In genomic region chr17:9241371-9241712, GRCh38 we compare ENCODE assay signal across 9 cellular contexts.
DNase-seq lines count a peak whose midpoint lies in the region; ATAC-seq, FAIRE-seq and TF ChIP-seq lines count a peak whose summit lies in the region.
"Had no signal": no experiment of that assay in that cellular context is flagged by ENCODE, and none has a peak within 500 bp of the region (broad histone marks: within the 10 kb centered on the region; RNA-seq: fewer than 3 reads in every experiment).

No MANE protein-coding gene starts in this region.

- intact Hi-C loops in HepG2 (cut with micrococcal nuclease; ENCODE audit: unreplicated experiment): no loop called here

- peaks cover 7% of the 10 kb centered on the region for H3K36me3 Mint-ChIP-seq in central memory CD8-positive, alpha-beta T cell (ENCODE audit: insufficient read depth)

- CTCF ChIA-PET in HepG2 (lab: Yijun Ruan, JAX; ENCODE audit: low intra/inter-chr PET ratio, low total read pairs): no interaction called here

- H3K27me3 ChIP-seq in H7 (ENCODE audit: control insufficient read depth, insufficient read depth, low read length): peaks cover 3% of the 10 kb centered on the region
- no peaks in the 10 kb centered on the region; a peak in 1 of 5 replicates for H3K27me3 ChIP-seq in HepG2 (ENCODE audit: control insufficient read depth in 1 of 2, insufficient read depth in 2 of 2, low read length in 2 of 2)
- no peaks in the 10 kb centered on the region for H3K27me3 ChIP-seq in smooth muscle cell (ENCODE audit: low read depth)

- H3K9me3 ChIP-seq in HepG2 (ENCODE audit: low read length) (no peaks in the 10 kb centered on the region), smooth muscle cell (replicated peaks; ENCODE audit: low read depth) (no peaks in the 10 kb centered on the region)

- H3K4me3 ChIP-seq in H7 (ENCODE audit: insufficient read depth, low read depth, low read length) (no peak overlapping the region), HepG2 (replicated peaks in 1 of 3; ENCODE audit: insufficient read depth in 1 of 3, low read depth in 2 of 3, low read length in 3 of 3) (peak overlapping the region in 1 of 3 experiments; percentile 26; a peak in 1 of 6 replicates), smooth muscle cell (no peak overlapping the region)

- H3K79me2 ChIP-seq in HepG2 (ENCODE audit: insufficient read depth, low read length): no peaks in the 10 kb centered on the region
- H3K79me2 ChIP-seq in smooth muscle cell (ENCODE audit: low read depth): no peaks in the 10 kb centered on the region

- no peaks in the 10 kb centered on the region for H3K9me3 Mint-ChIP-seq in central memory CD8-positive, alpha-beta T cell

- WGBS in HepG2 (ENCODE audit: low lambda C conversion rate): 54% methylated on average over 10 of the region's 10 CpGs
- 80% methylated on average over 10 of the region's 10 CpGs for WGBS in smooth muscle cell (ENCODE audit: low lambda C conversion rate)

- FAIRE-seq in HepG2 (lab: Jason Lieb, UNC): no peak

- no peak for TF ChIP-seq POLR2A in HepG2 (IDR thresholded peaks at IDR 0.05; ENCODE audit: insufficient read depth in 1 of 2, low read depth in 2 of 2, low read length in 2 of 2)

- TF ChIP-seq RAD21 in HepG2 (CRISPR knock-in tag; IDR thresholded peaks at IDR 0.05): no peak

- TF ChIP-seq CTCF in HepG2 (CRISPR knock-in tag; IDR thresholded peaks at IDR 0.05) (no peak), smooth muscle cell (IDR thresholded peaks at IDR 0.05; ENCODE audit: borderline replicate concordance, insufficient read depth, poor library complexity, severe bottlenecking) (no peak)

- no peak for ATAC-seq in central memory CD8-positive, alpha-beta T cell (replicated peaks; ENCODE audit: extremely low read depth, poor library complexity, severe bottlenecking)
- ATAC-seq in HepG2: peak; percentile 26

- no peak overlapping the region for H3K27ac Mint-ChIP-seq in central memory CD8-positive, alpha-beta T cell (ENCODE audit: low read depth)

- H3K4me3 Mint-ChIP-seq in central memory CD8-positive, alpha-beta T cell: peak overlapping the region; percentile 73

- H3K9ac ChIP-seq in HepG2 (ENCODE audit: insufficient read depth, low read depth, low read length) (peak overlapping the region; percentile 58; the same call in 1 of the 2 replicates), smooth muscle cell (ENCODE audit: low read depth) (no peak overlapping the region)

- no peaks in the 10 kb centered on the region for H3K27me3 Mint-ChIP-seq in central memory CD8-positive, alpha-beta T cell

- H3K27ac ChIP-seq in HepG2 (ENCODE audit: extremely low read length, insufficient read depth, low read length) (no peak overlapping the region), smooth muscle cell (ENCODE audit: low read depth) (peak overlapping the region; percentile 79)
- H3K27ac ChIP-seq: SK-N-MC had no signal

- H3K4me2 ChIP-seq in HepG2 (ENCODE audit: low read depth, low read length): peak overlapping the region; percentile 54
- H3K4me2 ChIP-seq in smooth muscle cell: no peak overlapping the region

- H2AFZ ChIP-seq in HepG2 (ENCODE audit: low read length): no peak overlapping the region
- H2AFZ ChIP-seq in smooth muscle cell (ENCODE audit: low read depth): no peak overlapping the region

- DNase-seq in H7 (peak; percentile 72), HepG2 (ENCODE audit: low spot score) (no peak), smooth muscle cell (lab: John Stamatoyannopoulos, UW; ENCODE audit: unreplicated experiment) (no peak), SHP77 treated with DMSO at 0.1 percent for 48 hours (lab: John Stamatoyannopoulos, UW) (no peak), activated gamma-delta T cell treated with Interleukin-2 at 50 U/mL for 16 hours (no peak), T-helper 1 cell (no peak)
- DNase-seq in central memory CD8-positive, alpha-beta T cell (ENCODE audit: low spot score in 2 of 2): no peak
- DNase-seq in stimulated activated naive CD4-positive, alpha-beta T cell (lab: John Stamatoyannopoulos, UW): no peak

- in situ Hi-C loops in HepG2 (cut with HindIII; ENCODE audit: extremely low pct_ligation_motif_present, low pct_unique_long_range_greater_than_20kb): no loop called here

- H3K4me1 Mint-ChIP-seq in central memory CD8-positive, alpha-beta T cell: peaks cover 11% of the 10 kb centered on the region

- H3K4me1 ChIP-seq in HepG2 (ENCODE audit: insufficient read depth, low read length): peaks cover 48% of the 10 kb centered on the region
- H3K4me1 ChIP-seq in smooth muscle cell (ENCODE audit: low read depth): peaks cover 3% of the 10 kb centered on the region

- no peak for TF ChIP-seq EP300 in HepG2 (IDR thresholded peaks at IDR 0.05; ENCODE audit: low read depth in 2 of 2, low read length in 2 of 2)
- no peak for TF ChIP-seq EP300 in HepG2 (CRISPR knock-in tag; IDR thresholded peaks at IDR 0.05; ENCODE audit: borderline replicate concordance)

- H3K36me3 ChIP-seq in H7 (replicated peaks; ENCODE audit: control insufficient read depth, insufficient read depth, low read length) (no peaks in the 10 kb centered on the region), HepG2 (replicated peaks in 1 of 2; ENCODE audit: control insufficient read depth in 1 of 2, insufficient read depth in 2 of 2, low read length in 2 of 2) (no peaks in the 10 kb centered on the region), smooth muscle cell (ENCODE audit: low read depth) (no peaks in the 10 kb centered on the region)

- POLR2A ChIA-PET in HepG2 (lab: Yijun Ruan, JAX): no interaction called here

- H4K20me1 ChIP-seq in HepG2 (ENCODE audit: insufficient read depth, low read length) (no peaks in the 10 kb centered on the region), smooth muscle cell (ENCODE audit: low read depth) (no peaks in the 10 kb centered on the region)

- H3F3A ChIP-seq in smooth muscle cell (ENCODE audit: low read depth): no peaks in the 10 kb centered on the region

- BruUV-seq in HepG2 (replicated peaks; lab: Mats Ljungman, UMichigan): no TSS peak

TF ChIP-seq in HepG2, 621 proteins besides CTCF, POLR2A, EP300 and RAD21:
- TF ChIP-seq, protein P1, sequence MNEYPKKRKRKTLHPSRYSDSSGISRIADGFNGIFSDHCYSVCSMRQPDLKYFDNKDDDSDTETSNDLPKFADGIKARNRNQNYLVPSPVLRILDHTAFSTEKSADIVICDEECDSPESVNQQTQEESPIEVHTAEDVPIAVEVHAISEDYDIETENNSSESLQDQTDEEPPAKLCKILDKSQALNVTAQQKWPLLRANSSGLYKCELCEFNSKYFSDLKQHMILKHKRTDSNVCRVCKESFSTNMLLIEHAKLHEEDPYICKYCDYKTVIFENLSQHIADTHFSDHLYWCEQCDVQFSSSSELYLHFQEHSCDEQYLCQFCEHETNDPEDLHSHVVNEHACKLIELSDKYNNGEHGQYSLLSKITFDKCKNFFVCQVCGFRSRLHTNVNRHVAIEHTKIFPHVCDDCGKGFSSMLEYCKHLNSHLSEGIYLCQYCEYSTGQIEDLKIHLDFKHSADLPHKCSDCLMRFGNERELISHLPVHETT (CRISPR knock-in tag; conservative IDR thresholded peaks at IDR 0.05): no peak
- 0 out of 2 replicates have a peak, but pooled peaks have one; percentile 29 for TF ChIP-seq WIZ (CRISPR knock-in tag; IDR thresholded peaks at IDR 0.05)
TF ChIP-seq in HepG2: peak in this region for 1.
